ENCODE assay signal across 2 cellular contexts in the genomic region with DNA sequence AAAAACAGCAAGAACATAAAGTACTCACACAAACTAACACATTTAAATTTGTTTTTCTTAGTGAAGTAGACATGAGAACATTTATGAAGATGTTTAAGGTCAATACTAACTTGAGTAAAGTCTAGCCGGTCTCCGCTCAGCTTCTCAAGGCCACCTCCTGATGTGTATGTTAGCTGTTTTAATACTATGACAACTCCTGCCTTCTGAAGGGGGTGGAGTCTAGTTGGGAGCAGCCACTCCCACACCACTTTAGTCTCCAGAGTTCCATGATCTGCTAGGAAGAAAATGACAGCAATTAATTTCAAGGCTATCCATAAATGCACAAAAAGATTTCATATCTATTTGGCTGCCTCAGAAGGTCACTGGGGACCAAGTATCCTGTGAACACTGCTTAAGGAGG.
TF ChIP-seq lines count a peak whose summit lies in the region.

A gene (minus strand): TSS at position 168 of the 400 bp plus-strand sequence. CDS start 3,864 bp downstream, outside the sequence.

TF ChIP-seq in SK-N-SH treated with all-trans-retinoic acid at 6 μM for 48 hours, 23 proteins besides CTCF, POLR2A, EP300 and RAD21 (continued from another document):
- TF ChIP-seq, protein P1, sequence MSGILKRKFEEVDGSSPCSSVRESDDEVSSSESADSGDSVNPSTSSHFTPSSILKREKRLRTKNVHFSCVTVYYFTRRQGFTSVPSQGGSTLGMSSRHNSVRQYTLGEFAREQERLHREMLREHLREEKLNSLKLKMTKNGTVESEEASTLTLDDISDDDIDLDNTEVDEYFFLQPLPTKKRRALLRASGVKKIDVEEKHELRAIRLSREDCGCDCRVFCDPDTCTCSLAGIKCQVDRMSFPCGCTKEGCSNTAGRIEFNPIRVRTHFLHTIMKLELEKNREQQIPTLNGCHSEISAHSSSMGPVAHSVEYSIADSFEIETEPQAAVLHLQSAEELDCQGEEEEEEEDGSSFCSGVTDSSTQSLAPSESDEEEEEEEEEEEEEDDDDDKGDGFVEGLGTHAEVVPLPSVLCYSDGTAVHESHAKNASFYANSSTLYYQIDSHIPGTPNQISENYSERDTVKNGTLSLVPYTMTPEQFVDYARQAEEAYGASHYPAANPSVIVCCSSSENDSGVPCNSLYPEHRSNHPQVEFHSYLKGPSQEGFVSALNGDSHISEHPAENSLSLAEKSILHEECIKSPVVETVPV (CRISPR knock-in tag; IDR thresholded peaks at IDR 0.05): no peak
- no peak for TF ChIP-seq ZC3H10 (CRISPR knock-in tag; IDR thresholded peaks at IDR 0.05)
- no peak for TF ChIP-seq ZNF8 (CRISPR knock-in tag; IDR thresholded peaks at IDR 0.05)
- no peak for TF ChIP-seq PPARA (CRISPR knock-in tag; IDR thresholded peaks at IDR 0.05; ENCODE audit: borderline replicate concordance)
- TF ChIP-seq ISL1 (CRISPR knock-in tag; IDR thresholded peaks at IDR 0.05): no peak
TF ChIP-seq in SK-N-SH treated with all-trans-retinoic acid at 6 μM for 48 hours: peak in this region for 0.

TF ChIP-seq in SK-N-SH, 30 proteins besides CTCF, POLR2A, EP300 and RAD21 (continued from another document):
- TF ChIP-seq, protein P2, sequence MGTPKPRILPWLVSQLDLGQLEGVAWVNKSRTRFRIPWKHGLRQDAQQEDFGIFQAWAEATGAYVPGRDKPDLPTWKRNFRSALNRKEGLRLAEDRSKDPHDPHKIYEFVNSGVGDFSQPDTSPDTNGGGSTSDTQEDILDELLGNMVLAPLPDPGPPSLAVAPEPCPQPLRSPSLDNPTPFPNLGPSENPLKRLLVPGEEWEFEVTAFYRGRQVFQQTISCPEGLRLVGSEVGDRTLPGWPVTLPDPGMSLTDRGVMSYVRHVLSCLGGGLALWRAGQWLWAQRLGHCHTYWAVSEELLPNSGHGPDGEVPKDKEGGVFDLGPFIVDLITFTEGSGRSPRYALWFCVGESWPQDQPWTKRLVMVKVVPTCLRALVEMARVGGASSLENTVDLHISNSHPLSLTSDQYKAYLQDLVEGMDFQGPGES (IDR thresholded peaks at IDR 0.05; ENCODE audit: low read depth, low read length): no peak
